In the genomic region with DNA sequence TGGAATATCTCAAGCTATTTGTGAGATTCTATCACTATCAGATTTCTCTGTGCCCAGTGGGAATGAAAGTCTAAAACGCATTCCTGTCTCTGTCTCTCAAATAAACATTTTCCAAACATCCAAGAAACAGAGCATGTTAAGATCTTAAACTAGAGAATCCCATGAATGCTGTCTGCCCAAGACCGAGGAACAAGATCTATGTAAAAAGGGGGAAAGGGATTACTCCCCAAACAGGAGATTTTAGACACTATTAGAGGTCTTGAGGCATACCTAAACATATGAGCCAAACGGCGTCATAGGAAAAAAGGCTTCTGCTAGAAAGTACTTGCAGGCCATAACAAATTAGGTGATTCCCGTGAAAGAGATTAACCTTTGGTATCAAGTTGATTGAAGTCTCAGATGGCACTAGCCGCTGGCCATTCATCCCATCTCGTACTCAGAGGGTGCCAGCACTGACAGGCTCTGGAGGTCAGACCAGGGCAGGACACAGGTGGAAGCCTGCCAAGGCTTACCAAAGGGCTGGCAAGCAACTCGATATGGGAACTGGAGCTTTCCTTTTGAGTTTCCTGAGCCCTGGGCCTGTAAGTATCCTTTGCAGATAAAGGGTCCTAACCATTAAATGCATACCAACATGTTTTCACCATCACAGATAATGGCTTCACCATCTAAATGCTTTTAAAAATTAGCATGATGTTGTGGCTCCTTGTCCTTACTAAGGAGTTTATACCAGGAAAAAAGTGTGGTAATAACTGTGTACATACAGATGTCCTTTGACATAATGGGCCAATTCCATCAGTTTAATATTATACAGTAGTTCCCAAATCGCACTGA, we compare ENCODE assay signal across 8 cellular contexts.
DNase-seq lines count a peak whose midpoint lies in the region; ATAC-seq and TF ChIP-seq lines count a peak whose summit lies in the region.
"Had no signal": no experiment of that assay in that cellular context is flagged by ENCODE, and none has a peak within 500 bp of the region (broad histone marks: within the 10 kb centered on the region; RNA-seq: fewer than 3 reads in every experiment).

No MANE protein-coding gene starts in this region.

- TF ChIP-seq CTCF in Peyer's patch (IDR thresholded peaks at IDR 0.05) (no peak), upper lobe of right lung (IDR thresholded peaks at IDR 0.05) (no peak)

- H3K36me3 Mint-ChIP-seq in memory B cell = no peaks in the 10 kb centered on the region
- H3K36me3 Mint-ChIP-seq in activated naive CD8-positive, alpha-beta T cell treated with anti-CD3 and anti-CD28 coated beads for 36 hours = no peaks in the 10 kb centered on the region

- H3K27ac ChIP-seq in Peyer's patch (peak overlapping the region in 2 of 4 donors; percentile 47 to 53), upper lobe of right lung (peak overlapping the region; percentile 78)

- H3K27me3 ChIP-seq in Peyer's patch = no peaks in the 10 kb centered on the region
- H3K27me3 ChIP-seq in upper lobe of right lung = no peaks in the 10 kb centered on the region

- peaks cover 0 to 36% (median 8%) of the 10 kb centered on the region in 4 donors for H3K4me1 ChIP-seq in Peyer's patch
- peaks cover 41% of the 10 kb centered on the region for H3K4me1 ChIP-seq in upper lobe of right lung

- H3K4me3 ChIP-seq in Peyer's patch (no peak overlapping the region), upper lobe of right lung (no peak overlapping the region)

- ATAC-seq in memory B cell (ENCODE audit: low read depth) (no peak), upper lobe of right lung (peak; percentile 48)

- no peaks in the 10 kb centered on the region for H3K36me3 ChIP-seq in Peyer's patch
- H3K36me3 ChIP-seq in upper lobe of right lung = no peaks in the 10 kb centered on the region

- DNase-seq in Peyer's patch = peak in 2 of 3 donors; percentile 68 to 82
- DNase-seq in fibroblast of gingiva (ENCODE audit: low read depth) = peak; percentile 69
- DNase-seq in memory B cell (ENCODE audit: low spot score in 2 of 2) = no peak
- DNase-seq in upper lobe of right lung = peak; percentile 69
- no peak for DNase-seq in NCI-H2171 treated with DMSO at 0.1 percent for 48 hours (lab: John Stamatoyannopoulos, UW)
- no peak for DNase-seq in activated naive CD8-positive, alpha-beta T cell treated with anti-CD3 and anti-CD28 coated beads for 36 hours
- DNase-seq in stimulated activated CD4-positive, alpha-beta T cell treated with anti-CD3 and anti-CD28 coated beads, Interleukin-4, amount 100 ng/mL, for 4 hours = no peak
- DNase-seq: NCI-H748 treated with DMSO at 0.1 percent for 48 hours had no signal

- no peaks in the 10 kb centered on the region for H3K9me3 Mint-ChIP-seq in memory B cell
- peaks cover 1% of the 10 kb centered on the region for H3K9me3 Mint-ChIP-seq in activated naive CD8-positive, alpha-beta T cell treated with anti-CD3 and anti-CD28 coated beads for 36 hours

- no peak for TF ChIP-seq POLR2A in Peyer's patch (IDR thresholded peaks at IDR 0.05)

- no peak overlapping the region for H3K4me3 Mint-ChIP-seq in memory B cell
- no peak overlapping the region for H3K4me3 Mint-ChIP-seq in activated naive CD8-positive, alpha-beta T cell treated with anti-CD3 and anti-CD28 coated beads for 36 hours

- peak overlapping the region; percentile 24 for H3K27ac Mint-ChIP-seq in memory B cell
- no peak overlapping the region for H3K27ac Mint-ChIP-seq in activated naive CD8-positive, alpha-beta T cell treated with anti-CD3 and anti-CD28 coated beads for 36 hours

- H3K9me3 ChIP-seq in Peyer's patch = no peaks in the 10 kb centered on the region
- H3K9me3 ChIP-seq in upper lobe of right lung = no peaks in the 10 kb centered on the region

- peaks cover 35% of the 10 kb centered on the region for H3K4me1 Mint-ChIP-seq in memory B cell
- peaks cover 26% of the 10 kb centered on the region for H3K4me1 Mint-ChIP-seq in activated naive CD8-positive, alpha-beta T cell treated with anti-CD3 and anti-CD28 coated beads for 36 hours

- H3K27me3 Mint-ChIP-seq in memory B cell = no peaks in the 10 kb centered on the region
- no peaks in the 10 kb centered on the region for H3K27me3 Mint-ChIP-seq in activated naive CD8-positive, alpha-beta T cell treated with anti-CD3 and anti-CD28 coated beads for 36 hours

- intact Hi-C loops in upper lobe of right lung (cut with DNase I) = no loop called here

Comparison
In these comparisons a context has a peak if more than half of its experiments do, and no peak if none do; other contexts are left out.
1. DNase-seq: peak in Peyer's patch (2 of 3), fibroblast of gingiva (single experiment) and upper lobe of right lung (single experiment); none in memory B cell (0 of 2), NCI-H2171 treated with DMSO at 0.1 percent for 48 hours (single experiment), activated naive CD8-positive, alpha-beta T cell treated with anti-CD3 and anti-CD28 coated beads for 36 hours (single experiment) and stimulated activated CD4-positive, alpha-beta T cell treated with anti-CD3 and anti-CD28 coated beads, Interleukin-4, amount 100 ng/mL, for 4 hours (0 of 2).